In genomic region chr15:40322531-40323238, GRCh38 we compare ENCODE assay signal across 8 cellular contexts. TPM values are rescaled to one million over a fixed set of nuclear protein-coding genes. Genes with fewer than 3 reads are reported as not detected.
DNase-seq lines count a peak whose midpoint lies in the region; ATAC-seq and TF ChIP-seq lines count a peak whose summit lies in the region.

No MANE protein-coding gene starts in this region.

- DNase-seq in NCI-H82 (lab: John Stamatoyannopoulos, UW) (peak; percentile 30), NCI-H82 treated with DMSO at 0.1 percent for 48 hours (lab: John Stamatoyannopoulos, UW; ENCODE audit: unreplicated experiment) (no peak), AG08396 (ENCODE audit: low spot score) (no peak), omental fat pad (ENCODE audit: low spot score) (no peak)
- no peak for DNase-seq in activated CD8-positive, alpha-beta T cell treated with anti-CD3 and anti-CD28 coated beads for 36 hours
- DNase-seq in stimulated activated CD4-positive, alpha-beta T cell treated with anti-CD3 and anti-CD28 coated beads, Interleukin-1b, Interleukin-23, amount 100 ng/mL, for 48 hours, result no peak

- TF ChIP-seq CTCF in activated CD8-positive, alpha-beta T cell treated with anti-CD3 and anti-CD28 coated beads for 36 hours (IDR thresholded peaks at IDR 0.05), result no peak
- no peak for TF ChIP-seq CTCF in omental fat pad (IDR thresholded peaks at IDR 0.05)

- H3K27me3 Mint-ChIP-seq in activated CD8-positive, alpha-beta T cell treated with anti-CD3 and anti-CD28 coated beads for 36 hours, result no peaks in the 10 kb centered on the region

- CTCF ChIA-PET in activated CD8-positive, alpha-beta T cell treated with anti-CD3 and anti-CD28 coated beads for 36 hours (lab: Charles Lee), result interaction anchor here (0.6 to 23.8 kb wide), 18 partner anchors 9 to 218 kb away, joined by 3 to 595 read pairs (median 4); partner anchors contain the start of genes CCDC9B, IVD and PLCB2

- H3K9ac ChIP-seq in iPS-15b (ENCODE audit: low read depth, low read length) (no peak overlapping the region), stomach smooth muscle (ENCODE audit: low read length in 2 of 2) (peak overlapping the region; percentile 70 to 89)

- POLR2A ChIA-PET in activated CD8-positive, alpha-beta T cell treated with anti-CD3 and anti-CD28 coated beads for 36 hours (lab: Charles Lee), result interaction anchor here (0.6 to 5.5 kb wide), 8 partner anchors 9 to 292 kb away, joined by 3 to 37 read pairs (median 3); partner anchors contain the start of gene PLCB2

- H3K4me3 ChIP-seq in iPS-15b (ENCODE audit: low read depth, low read length) (peak overlapping the region; percentile 64), stomach smooth muscle (ENCODE audit: low read length in 2 of 2) (peak overlapping the region; percentile 54 to 86)

- peaks cover 6% of the 10 kb centered on the region for H3K36me3 Mint-ChIP-seq in activated CD8-positive, alpha-beta T cell treated with anti-CD3 and anti-CD28 coated beads for 36 hours (ENCODE audit: low read depth)

- no peaks in the 10 kb centered on the region for H3K9me3 ChIP-seq in iPS-15b (ENCODE audit: control insufficient read depth, insufficient read depth, low read length)
- no peaks in the 10 kb centered on the region for H3K9me3 ChIP-seq in stomach smooth muscle (ENCODE audit: control insufficient read depth in 2 of 2, low read length in 2 of 2)

- H3K36me3 ChIP-seq in iPS-15b (ENCODE audit: control insufficient read depth, insufficient read depth, low read length) (no peaks in the 10 kb centered on the region), stomach smooth muscle (ENCODE audit: control insufficient read depth in 2 of 2, insufficient read depth in 2 of 2, low read length in 2 of 2) (peaks cover 4 to 5% of the 10 kb centered on the region in 2 donors)

- peak overlapping the region; percentile 99 for H3K27ac ChIP-seq in stomach smooth muscle (ENCODE audit: low read length)

- peak; percentile 1 for ATAC-seq in activated CD8-positive, alpha-beta T cell treated with anti-CD3 and anti-CD28 coated beads for 36 hours
- no peak for ATAC-seq in omental fat pad (ENCODE audit: low FRiP score)

- no peak overlapping the region for H3K27ac Mint-ChIP-seq in activated CD8-positive, alpha-beta T cell treated with anti-CD3 and anti-CD28 coated beads for 36 hours

- peaks cover 31% of the 10 kb centered on the region for H3K4me1 Mint-ChIP-seq in activated CD8-positive, alpha-beta T cell treated with anti-CD3 and anti-CD28 coated beads for 36 hours (ENCODE audit: low read depth)

- peaks cover 21% of the 10 kb centered on the region for H3K4me1 ChIP-seq in iPS-15b (ENCODE audit: control insufficient read depth, insufficient read depth, low read length)
- peaks cover 41% of the 10 kb centered on the region for H3K4me1 ChIP-seq in stomach smooth muscle (ENCODE audit: control insufficient read depth, insufficient read depth, low read length)

- no peaks in the 10 kb centered on the region for H3K9me3 Mint-ChIP-seq in activated CD8-positive, alpha-beta T cell treated with anti-CD3 and anti-CD28 coated beads for 36 hours

- peak overlapping the region; percentile 61 for H3K4me3 Mint-ChIP-seq in activated CD8-positive, alpha-beta T cell treated with anti-CD3 and anti-CD28 coated beads for 36 hours

- peaks cover 25% of the 10 kb centered on the region for H3K27me3 ChIP-seq in iPS-15b (ENCODE audit: control insufficient read depth, insufficient read depth, low read length)
- H3K27me3 ChIP-seq in stomach smooth muscle (ENCODE audit: control insufficient read depth in 1 of 2, insufficient read depth in 2 of 2, low read length in 2 of 2), result no peaks in the 10 kb centered on the region

- intact Hi-C loops in activated CD8-positive, alpha-beta T cell treated with anti-CD3 and anti-CD28 coated beads for 36 hours (cut with micrococcal nuclease), result no loop called here

RNA-seq across cellular contexts. Expression of gene INAFM2, which starts 0.8 kb away (rescaled TPM):
- 10 to 100 TPM; 15.0 to 16.9 TPM for total RNA-seq in activated CD8-positive, alpha-beta T cell treated with anti-CD3 and anti-CD28 coated beads for 36 hours
- 10 to 100 TPM in 3 of 4 donors, 1 to 10 TPM in 1; 9.1 to 17.5 (median 12.2) TPM for total RNA-seq in omental fat pad

RNA-seq across cellular contexts. Expression of gene PLCB2, which starts 14.9 kb away (rescaled TPM):
- total RNA-seq in activated CD8-positive, alpha-beta T cell treated with anti-CD3 and anti-CD28 coated beads for 36 hours, result 10 to 100 TPM; 44.6 to 58.8 TPM
- total RNA-seq in omental fat pad, result 10 to 100 TPM; 12.0 to 35.1 (median 25.0) TPM

RNA-seq across cellular contexts. Expression of gene CCDC9B, which starts 18.1 kb away (rescaled TPM):
- total RNA-seq in activated CD8-positive, alpha-beta T cell treated with anti-CD3 and anti-CD28 coated beads for 36 hours, result 1 to 10 TPM; 1.4 to 2.3 TPM
- total RNA-seq in omental fat pad, result 1 to 10 TPM; 1.1 to 7.4 (median 4.5) TPM

RNA-seq across cellular contexts. Expression of gene PHGR1, which starts 28.1 kb away (rescaled TPM):
- not detected for total RNA-seq in activated CD8-positive, alpha-beta T cell treated with anti-CD3 and anti-CD28 coated beads for 36 hours
- not detected for total RNA-seq in omental fat pad

RNA-seq across cellular contexts. Expression of gene DISP2, which starts 35.3 kb away (rescaled TPM):
- under 1 TPM; 0.09 to 0.20 TPM for total RNA-seq in activated CD8-positive, alpha-beta T cell treated with anti-CD3 and anti-CD28 coated beads for 36 hours
- 1 to 10 TPM in 1 of 4 donors, under 1 TPM in 3; under 0.01 to 1.1 (median 0.12) TPM for total RNA-seq in omental fat pad
